In genomic region chr12:47079365-47079893, GRCh38 we compare ENCODE assay signal across 8 cellular contexts. TPM values are rescaled to one million over a fixed set of nuclear protein-coding genes. Genes with fewer than 3 reads are reported as not detected.
DNase-seq lines count a peak whose midpoint lies in the region; ATAC-seq and TF ChIP-seq lines count a peak whose summit lies in the region.

Gene PCED1B, plus strand, starts transcription at chr12:47079621. Its CDS starts 155,443 bp downstream, at chr12:47235064.

- POLR2A ChIA-PET in AG04450 (lab: Yijun Ruan, JAX), result interaction anchor here (0.7 to 1.2 kb wide), 2 partner anchors 223 to 298 kb away, joined by 3 read pairs; no protein-coding TSS in a partner anchor

- 0% methylated on average over 3 to 4 of the region's 54 CpGs for whole genome bisulfite sequencing in gastroesophageal sphincter (ENCODE audit: low coverage in 1 of 2), 2 donors
- 0 to 1% methylated on average over 13 to 28 of the region's 54 CpGs for WGBS in testis, 2 donors

- H3K36me3 ChIP-seq in gastroesophageal sphincter, result no peaks in the 10 kb centered on the region
- H3K36me3 ChIP-seq in testis (ENCODE audit: low read depth, missing control alignments), result no peaks in the 10 kb centered on the region

- peak; percentile 54 for TF ChIP-seq CTCF in AG04450 (IDR thresholded peaks at IDR 0.05; ENCODE audit: low read depth, low read length)
- TF ChIP-seq CTCF in gastroesophageal sphincter (IDR thresholded peaks at IDR 0.05), result peak in 2 of 4 experiments; percentile 26 to 48
- no peak for TF ChIP-seq CTCF in omental fat pad (IDR thresholded peaks at IDR 0.05)
- no peak for TF ChIP-seq CTCF in testis (IDR thresholded peaks at IDR 0.05)

- CTCF ChIA-PET in AG04450 (lab: Charles Lee), result interaction anchor here (0.9 to 2.2 kb wide), 5 partner anchors 9 to 607 kb away, joined by 3 to 21 read pairs (median 5); no protein-coding TSS in a partner anchor

- DNase-seq in AG04450 (ENCODE audit: low read depth, low spot score) (no peak), RKO (ENCODE audit: low spot score) (peak; percentile 45), omental fat pad (ENCODE audit: low spot score) (no peak), testis (peak; percentile 80)
- peak; percentile 56 for DNase-seq in activated T-helper 9 cell treated with anti-CD3 and anti-CD28 coated beads, Interleukin-2, amount 50 U/mL, for 16 hours (ENCODE audit: low read depth)

- peak within 1 kb of the TSS; percentile 78 for H3K27ac ChIP-seq in AG04450 (ENCODE audit: low read depth, low read length)
- peak within 1 kb of the TSS; percentile 48 to 93 (median 87) for H3K27ac ChIP-seq in gastroesophageal sphincter
- H3K27ac ChIP-seq in testis, result peak within 1 kb of the TSS; percentile 85 to 89

- peak within 1 kb of the TSS; percentile 80 for H3K4me3 ChIP-seq in AG04450 (ENCODE audit: low read depth, low read length)
- peak within 1 kb of the TSS; percentile 86 to 88 for H3K4me3 ChIP-seq in gastroesophageal sphincter
- peak within 1 kb of the TSS; percentile 73 to 79 for H3K4me3 ChIP-seq in testis

- ATAC-seq in GM18909 (IDR thresholded peaks at IDR 0.05; ENCODE audit: poor library complexity, unreplicated experiment), result peak; percentile 75
- peak; percentile 46 for ATAC-seq in HG03521 (IDR thresholded peaks at IDR 0.05; ENCODE audit: unreplicated experiment)
- ATAC-seq in gastroesophageal sphincter, result peak; percentile 71
- peak; percentile 37 for ATAC-seq in omental fat pad (ENCODE audit: low FRiP score)

- no peaks in the 10 kb centered on the region for H3K9me3 ChIP-seq in AG04450 (ENCODE audit: control insufficient read depth, insufficient read depth, low read length)
- no peaks in the 10 kb centered on the region for H3K9me3 ChIP-seq in gastroesophageal sphincter
- H3K9me3 ChIP-seq in testis, result no peaks in the 10 kb centered on the region

- H3K27me3 ChIP-seq in AG04450 (ENCODE audit: control insufficient read depth, insufficient read depth, low read length), result no peaks in the 10 kb centered on the region
- H3K27me3 ChIP-seq in gastroesophageal sphincter, result no peaks in the 10 kb centered on the region
- H3K27me3 ChIP-seq in testis, result no peaks in the 10 kb centered on the region

- TF ChIP-seq POLR2A in gastroesophageal sphincter (IDR thresholded peaks at IDR 0.05), result peak in 1 of 2 donors; percentile 15
- TF ChIP-seq POLR2A in testis (IDR thresholded peaks at IDR 0.05), result no peak

- H3K4me1 ChIP-seq in gastroesophageal sphincter, result peaks cover 0 to 29% (median 0%) of the 10 kb centered on the region in 3 donors
- H3K4me1 ChIP-seq in testis, result peaks cover 15% of the 10 kb centered on the region

- intact Hi-C loops in testis (cut with DNase I; ENCODE audit: low total_unique reads), result no loop called here

- no peak for TF ChIP-seq EP300 in gastroesophageal sphincter (IDR thresholded peaks at IDR 0.05)

RNA-seq across cellular contexts. Expression of gene PCED1B, which starts in this region (rescaled TPM):
- 0.88 and 1.1 TPM in 2 replicates for polyA plus RNA-seq in AG04450 (2011; rRNA removed)
- 0.92 and 1.8 TPM in 2 replicates for polyA minus RNA-seq in AG04450 (2011; rRNA and poly(A)+ RNA removed)
- total RNA-seq in gastroesophageal sphincter, result 1 to 10 TPM in 2 of 4 donors, under 1 TPM in 1, not detected in 1; 0.22 to 2.7 (median 1.7) TPM
- 1 to 10 TPM; 1.9 to 5.7 (median 3.8) TPM for total RNA-seq in omental fat pad
- total RNA-seq in testis, result 10 to 100 TPM; 47.2 to 56.1 TPM
- 30.0 TPM for polyA plus RNA-seq in testis (ENCODE audit: insufficient read depth, low read depth, low replicate concordance)

Comparison
In these comparisons a context has a peak if more than half of its experiments do, and no peak if none do; other contexts are left out.
1. RNA of gene PCED1B (total RNA-seq): 47.2 to 56.1 TPM in testis; 1.9 to 5.7 TPM in omental fat pad and 0.22 to 2.7 TPM in gastroesophageal sphincter; every median in the first group is over 4 times any median in the second.
2. RNA of gene PCED1B (polyA plus RNA-seq): 30.0 TPM in testis (single experiment); 0.88 to 1.1 TPM in AG04450; every median in the first group is over 10 times any median in the second.
3. DNase-seq: peak in RKO (single experiment), activated T-helper 9 cell treated with anti-CD3 and anti-CD28 coated beads, Interleukin-2, amount 50 U/mL, for 16 hours (single experiment) and testis (single experiment); none in AG04450 (single experiment) and omental fat pad (single experiment).
4. Peak in every context shown above with its lines, with median percentiles within 50 percentile points of each other: H3K27ac ChIP-seq, H3K4me3 ChIP-seq and ATAC-seq.